In genomic region chr22:35380537-35381423, GRCh38 we compare ENCODE assay signal across 8 cellular contexts. TPM values are rescaled to one million over a fixed set of nuclear protein-coding genes. Genes with fewer than 3 reads are reported as not detected.
DNase-seq lines count a peak whose midpoint lies in the region; ATAC-seq and TF ChIP-seq lines count a peak whose summit lies in the region.

TSS of gene HMOX1 (plus strand) at chr22:35381096. CDS start at chr22:35381174, 78 bp downstream.

- DNase-seq in AG08395 (ENCODE audit: low spot score) (peak; percentile 93), Panc1 (ENCODE audit: low read depth, low spot score) (no peak), fibroblast of mammary gland (ENCODE audit: low read depth) (peak; percentile 85)
- peak; percentile 16 for DNase-seq in activated effector memory CD4-positive, alpha-beta T cell treated with Interleukin-2 at 50 U/mL for 16 hours

- intact Hi-C loops in Panc1 (cut with micrococcal nuclease; ENCODE audit: unreplicated experiment), result no loop called here

- BruUV-seq in Panc1 (replicated peaks; lab: Mats Ljungman, UMichigan), result no TSS peak

- CTCF ChIA-PET in Panc1 (lab: Charles Lee), result no interaction called here

- ATAC-seq in GM18517 (IDR thresholded peaks at IDR 0.05; ENCODE audit: unreplicated experiment) (peak; percentile 41), HG03432 (IDR thresholded peaks at IDR 0.05; ENCODE audit: unreplicated experiment) (peak; percentile 62), Panc1 (peak; percentile 88)

- no peaks in the 10 kb centered on the region for H3K9me3 ChIP-seq in Panc1 (ENCODE audit: control insufficient read depth, insufficient read depth, low read depth, low read length)
- H3K9me3 ChIP-seq in muscle layer of duodenum (ENCODE audit: control insufficient read depth in 1 of 2, low read length in 2 of 2), result no peaks in the 10 kb centered on the region

- H3K36me3 ChIP-seq in Panc1 (ENCODE audit: control insufficient read depth, insufficient read depth, low read length) (peaks cover 2% of the 10 kb centered on the region; the same call in 1 of the 2 replicates), muscle layer of duodenum (ENCODE audit: control insufficient read depth in 1 of 2, insufficient read depth in 2 of 2, low read length in 2 of 2) (peaks cover 4 to 9% of the 10 kb centered on the region in 2 donors)

- H3K27me3 ChIP-seq in Panc1 (ENCODE audit: control insufficient read depth, insufficient read depth, low read length) (no peaks in the 10 kb centered on the region), muscle layer of duodenum (ENCODE audit: low read depth, low read length) (no peaks in the 10 kb centered on the region)

- peaks cover 59% of the 10 kb centered on the region for H3K4me1 ChIP-seq in Panc1 (ENCODE audit: control insufficient read depth, insufficient read depth, low read length)
- H3K4me1 ChIP-seq in muscle layer of duodenum (ENCODE audit: control insufficient read depth in 1 of 2, insufficient read depth in 2 of 2, low read length in 2 of 2), result peaks cover 17 to 27% of the 10 kb centered on the region in 2 donors

- in situ Hi-C loops in Panc1 (cut with HindIII; ENCODE audit: low pct_unique_long_range_greater_than_20kb, low sequenced_read_pairs), result no loop called here

- POLR2A ChIA-PET in Panc1 (lab: Charles Lee), result no interaction called here

- H3K4me3 ChIP-seq in Panc1 (ENCODE audit: low read depth in 2 of 2, low read length in 2 of 2) (peak within 1 kb of the TSS; percentile 77 to 88), fibroblast of mammary gland (ENCODE audit: control insufficient read depth, low read depth, low read length) (peak within 1 kb of the TSS; percentile 90), muscle layer of duodenum (ENCODE audit: low read depth in 1 of 2, low read length in 2 of 2) (peak within 1 kb of the TSS; percentile 74 to 79)

- TF ChIP-seq CTCF in Panc1 (IDR thresholded peaks at IDR 0.05) (no peak), fibroblast of mammary gland (conservative IDR thresholded peaks at IDR 0.05; ENCODE audit: control insufficient read depth, insufficient read depth, low read depth, low read length) (no peak), subcutaneous adipose tissue (IDR thresholded peaks at IDR 0.05; ENCODE audit: low read depth) (no peak)

- H3K27ac ChIP-seq in Panc1 (ENCODE audit: low read length) (peak within 1 kb of the TSS; percentile 95), muscle layer of duodenum (ENCODE audit: low read length) (peak within 1 kb of the TSS; percentile 79)

RNA-seq across cellular contexts. Expression of gene HMOX1, which starts in this region (rescaled TPM):
- total RNA-seq in Panc1 (2021; ENCODE audit: unreplicated experiment) (105 TPM), subcutaneous adipose tissue (10 to 100 TPM; 17.6 to 80.4 (median 28.7) TPM)
- 198 TPM for polyA plus RNA-seq in Panc1 (2012; ENCODE audit: insufficient read length)
